In the genomic region with DNA sequence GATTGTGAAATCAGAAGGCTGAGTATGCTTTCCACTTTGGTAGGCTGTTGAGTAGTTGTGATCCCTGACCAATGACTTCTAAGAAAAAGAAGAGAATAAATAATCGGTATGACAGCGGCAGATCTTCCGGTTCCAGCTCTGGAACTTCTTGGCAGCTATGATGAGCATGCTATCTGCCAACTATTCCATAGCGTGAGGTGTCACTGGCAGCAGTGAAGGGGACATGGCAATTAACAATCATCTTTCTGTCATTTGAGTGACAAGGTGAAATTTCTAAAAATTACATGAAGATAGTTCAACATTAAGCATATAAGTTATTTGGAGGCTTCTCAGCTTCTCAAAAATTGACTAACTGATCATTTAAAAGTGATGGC, we compare ENCODE assay signal across 19 cellular contexts.
DNase-seq lines count a peak whose midpoint lies in the region; ATAC-seq, FAIRE-seq and TF ChIP-seq lines count a peak whose summit lies in the region.
"Had no signal": no experiment of that assay in that cellular context is flagged by ENCODE, and none has a peak within 500 bp of the region (broad histone marks: within the 10 kb centered on the region; RNA-seq: fewer than 3 reads in every experiment).

No MANE protein-coding gene starts in this region.

- H3K9me2 ChIP-seq in neural cell (ENCODE audit: insufficient read depth, low read length), result no peaks in the 10 kb centered on the region

- no peak for ATAC-seq in GM18858 (IDR thresholded peaks at IDR 0.05; ENCODE audit: unreplicated experiment)
- ATAC-seq: CD8-positive, alpha-beta T cell; HCT116 had no signal

- H3K27me3 ChIP-seq in neural cell (ENCODE audit: insufficient read depth, low read depth, low read length), result no peaks in the 10 kb centered on the region

- no peak for DNase-seq in GM18507 (ENCODE audit: extremely low spot score, insufficient read length, low read depth)
- peak; percentile 10 for DNase-seq in OCI-M1 (lab: John Stamatoyannopoulos, UW)
- DNase-seq in epithelial cell of prostate (ENCODE audit: low read depth, low spot score), result no peak
- no peak for DNase-seq in activated CD4-positive, alpha-beta T cell treated with anti-CD3 and anti-CD28 coated beads, Interleukin-2, amount 50 U/mL, for 4 hours
- no peak for DNase-seq in occipital lobe (lab: John Stamatoyannopoulos, UW)
- DNase-seq: CD8-positive, alpha-beta T cell; COR-L47; DMS153; DMS79 treated with DMSO at 0.1 percent for 48 hours; EL; GM23248; IMR-90 had no signal

- peak; percentile 77 for TF ChIP-seq EP300 in neural cell (conservative IDR thresholded peaks at IDR 0.05; ENCODE audit: poor library complexity, severe bottlenecking)

- H3K27ac ChIP-seq in epithelial cell of prostate (peak overlapping the region; percentile 45), neural cell (ENCODE audit: low read length) (no peak overlapping the region)
- H3K27ac ChIP-seq: GM23248 had no signal

- no peaks in the 10 kb centered on the region for H3K36me3 ChIP-seq in neural cell (ENCODE audit: insufficient read depth, low read length)

- no peaks in the 10 kb centered on the region for H3K9me3 ChIP-seq in neural cell (ENCODE audit: low read length)

- H3K9ac ChIP-seq in neural cell (ENCODE audit: low read length), result no peak overlapping the region
- H3K9ac ChIP-seq: GM23248 had no signal

- no peak overlapping the region for H3K4me2 ChIP-seq in neural cell (ENCODE audit: low read length)

- H2AFZ ChIP-seq in neural cell (ENCODE audit: low read depth, low read length), result no peak overlapping the region
- H2AFZ ChIP-seq: GM23248 had no signal

- H3K79me2 ChIP-seq in neural cell (replicated peaks; ENCODE audit: insufficient read depth, low read length), result no peaks in the 10 kb centered on the region

- peak; percentile 15 for FAIRE-seq in GM18507 (lab: Jason Lieb, UNC)
- FAIRE-seq: A204.1, G401.6, GM12891, H54 had no signal

- TF ChIP-seq CTCF in neural cell (IDR thresholded peaks at IDR 0.05; ENCODE audit: poor library complexity, severe bottlenecking), result no peak

- H3K4me3 ChIP-seq in neural cell (ENCODE audit: low read length), result no peak overlapping the region
- H3K4me3 ChIP-seq: GM23248 had no signal

- no peaks in the 10 kb centered on the region for H3F3A ChIP-seq in neural cell (ENCODE audit: insufficient read depth, low read length, poor library complexity, severe bottlenecking)

- H4K20me1 ChIP-seq in neural cell (ENCODE audit: insufficient read depth), result no peaks in the 10 kb centered on the region

- no peak for TF ChIP-seq RAD21 in neural cell (conservative IDR thresholded peaks at IDR 0.05)

TF ChIP-seq in neural cell, 6 proteins besides CTCF, POLR2A, EP300 and RAD21:
- TF ChIP-seq POLR2AphosphoS5 (IDR thresholded peaks at IDR 0.05) (peak; percentile 47), SMC3 (conservative IDR thresholded peaks at IDR 0.05; ENCODE audit: poor library complexity) (no peak), MXI1 (conservative IDR thresholded peaks at IDR 0.05; ENCODE audit: poor library complexity, severe bottlenecking) (no peak), EZH2 (IDR thresholded peaks at IDR 0.05; ENCODE audit: borderline replicate concordance, insufficient read depth, low read length, poor library complexity, severe bottlenecking) (no peak), TAF1 (IDR thresholded peaks at IDR 0.05; ENCODE audit: low read depth) (no peak)
- TF ChIP-seq, protein P1, sequence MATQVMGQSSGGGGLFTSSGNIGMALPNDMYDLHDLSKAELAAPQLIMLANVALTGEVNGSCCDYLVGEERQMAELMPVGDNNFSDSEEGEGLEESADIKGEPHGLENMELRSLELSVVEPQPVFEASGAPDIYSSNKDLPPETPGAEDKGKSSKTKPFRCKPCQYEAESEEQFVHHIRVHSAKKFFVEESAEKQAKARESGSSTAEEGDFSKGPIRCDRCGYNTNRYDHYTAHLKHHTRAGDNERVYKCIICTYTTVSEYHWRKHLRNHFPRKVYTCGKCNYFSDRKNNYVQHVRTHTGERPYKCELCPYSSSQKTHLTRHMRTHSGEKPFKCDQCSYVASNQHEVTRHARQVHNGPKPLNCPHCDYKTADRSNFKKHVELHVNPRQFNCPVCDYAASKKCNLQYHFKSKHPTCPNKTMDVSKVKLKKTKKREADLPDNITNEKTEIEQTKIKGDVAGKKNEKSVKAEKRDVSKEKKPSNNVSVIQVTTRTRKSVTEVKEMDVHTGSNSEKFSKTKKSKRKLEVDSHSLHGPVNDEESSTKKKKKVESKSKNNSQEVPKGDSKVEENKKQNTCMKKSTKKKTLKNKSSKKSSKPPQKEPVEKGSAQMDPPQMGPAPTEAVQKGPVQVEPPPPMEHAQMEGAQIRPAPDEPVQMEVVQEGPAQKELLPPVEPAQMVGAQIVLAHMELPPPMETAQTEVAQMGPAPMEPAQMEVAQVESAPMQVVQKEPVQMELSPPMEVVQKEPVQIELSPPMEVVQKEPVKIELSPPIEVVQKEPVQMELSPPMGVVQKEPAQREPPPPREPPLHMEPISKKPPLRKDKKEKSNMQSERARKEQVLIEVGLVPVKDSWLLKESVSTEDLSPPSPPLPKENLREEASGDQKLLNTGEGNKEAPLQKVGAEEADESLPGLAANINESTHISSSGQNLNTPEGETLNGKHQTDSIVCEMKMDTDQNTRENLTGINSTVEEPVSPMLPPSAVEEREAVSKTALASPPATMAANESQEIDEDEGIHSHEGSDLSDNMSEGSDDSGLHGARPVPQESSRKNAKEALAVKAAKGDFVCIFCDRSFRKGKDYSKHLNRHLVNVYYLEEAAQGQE (IDR thresholded peaks at IDR 0.05; ENCODE audit: borderline replicate concordance), result no peak
